Comparison of ENCODE assay signal across 11 cellular contexts in the genomic region with DNA sequence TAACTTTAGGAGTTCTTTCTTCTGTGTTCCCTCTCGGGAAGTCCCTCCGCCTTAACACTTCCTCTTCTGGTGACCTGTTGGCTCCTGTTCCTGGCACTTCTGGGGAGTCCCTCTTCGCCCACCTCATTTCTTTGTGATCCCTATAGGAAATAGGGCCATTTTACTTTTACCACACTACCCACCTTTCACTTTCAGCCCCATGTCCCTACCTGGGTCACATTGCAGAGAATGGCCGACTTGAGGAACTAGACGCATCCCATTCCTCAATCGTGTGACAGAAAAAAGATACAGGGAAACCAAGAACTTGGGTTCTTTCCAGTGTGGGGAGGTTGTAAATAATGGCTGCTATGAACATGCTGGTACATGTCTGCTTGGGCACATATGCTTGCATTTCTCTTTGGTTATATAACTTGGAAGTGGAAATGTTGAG. TPM values are rescaled to one million over a fixed set of nuclear protein-coding genes. Genes with fewer than 3 reads are reported as not detected.
DNase-seq lines count a peak whose midpoint lies in the region; ATAC-seq and TF ChIP-seq lines count a peak whose summit lies in the region.
"Had no signal": no experiment of that assay in that cellular context is flagged by ENCODE, and none has a peak within 500 bp of the region (broad histone marks: within the 10 kb centered on the region; RNA-seq: fewer than 3 reads in every experiment).

No MANE protein-coding gene starts in this region.

- TF ChIP-seq CTCF in Peyer's patch (IDR thresholded peaks at IDR 0.05), result no peak

- no peaks in the 10 kb centered on the region for H3K27me3 Mint-ChIP-seq in activated CD4-positive, alpha-beta T cell treated with anti-CD3 and anti-CD28 coated beads, Interleukin-2, amount 10 ng/mL, durations not matched to agents 7 days and 5 days
- H3K27me3 Mint-ChIP-seq in activated T-helper 17 cell treated with anti-CD3 and anti-CD28 coated beads, Interleukin-2, amount 50 U/mL, for 72 hours, result no peaks in the 10 kb centered on the region

- H3K27me3 ChIP-seq in Peyer's patch, result no peaks in the 10 kb centered on the region

- peak overlapping the region; percentile 71 for H3K27ac Mint-ChIP-seq in activated CD4-positive, alpha-beta T cell treated with anti-CD3 and anti-CD28 coated beads, Interleukin-2, amount 10 ng/mL, durations not matched to agents 7 days and 5 days
- H3K27ac Mint-ChIP-seq in activated T-helper 17 cell treated with anti-CD3 and anti-CD28 coated beads, Interleukin-2, amount 50 U/mL, for 72 hours, result peak overlapping the region; percentile 100
- peak overlapping the region; percentile 98 for H3K27ac Mint-ChIP-seq in stimulated activated effector memory CD8-positive, alpha-beta T cell treated with anti-CD3 and anti-CD28 coated beads, Interleukin-12 subunit alpha, Interleukin-12 subunit beta, amount 100 ng/mL, for 72 hours

- H3K4me1 ChIP-seq in Peyer's patch, result peaks cover 0 to 11% (median 2%) of the 10 kb centered on the region in 4 donors

- no peak for DNase-seq in activated CD4-positive, alpha-beta T cell treated with anti-CD3 and anti-CD28 coated beads, Interleukin-2, amount 10 ng/mL, durations not matched to agents 7 days and 5 days
- DNase-seq in activated CD4-positive, alpha-beta T cell treated with anti-CD3 and anti-CD28 coated beads, Interleukin-2, amount 50 U/mL, for 1 hour, result no peak
- no peak for DNase-seq in stimulated activated effector memory CD8-positive, alpha-beta T cell treated with anti-CD3 and anti-CD28 coated beads, Interleukin-12 subunit alpha, Interleukin-12 subunit beta, amount 100 ng/mL, for 72 hours (ENCODE audit: low spot score in 2 of 2)
- DNase-seq in Peyer's patch (no peak), dedifferentiated amniotic fluid mesenchymal stem cell (ENCODE audit: extremely low spot score) (no peak)
- DNase-seq in stimulated activated CD4-positive, alpha-beta T cell treated with anti-CD3 and anti-CD28 coated beads, Interleukin-4, amount 100 ng/mL, for 4 hours, result no peak
- DNase-seq: NCI-H1092, occipital lobe, PC-9 had no signal

- CTCF ChIA-PET in activated CD4-positive, alpha-beta T cell treated with anti-CD3 and anti-CD28 coated beads, Interleukin-2, amount 10 ng/mL, durations not matched to agents 7 days and 5 days (lab: Charles Lee), result interaction anchor here (1.7 to 4.2 kb wide), 2 partner anchors 10 to 174 kb away, joined by 7 to 14 read pairs; no protein-coding TSS in a partner anchor

- peaks cover 15% of the 10 kb centered on the region for H3K9me3 Mint-ChIP-seq in activated CD4-positive, alpha-beta T cell treated with anti-CD3 and anti-CD28 coated beads, Interleukin-2, amount 10 ng/mL, durations not matched to agents 7 days and 5 days
- H3K9me3 Mint-ChIP-seq in activated T-helper 17 cell treated with anti-CD3 and anti-CD28 coated beads, Interleukin-2, amount 50 U/mL, for 72 hours, result peaks cover 4% of the 10 kb centered on the region
- H3K9me3 Mint-ChIP-seq in stimulated activated effector memory CD8-positive, alpha-beta T cell treated with anti-CD3 and anti-CD28 coated beads, Interleukin-12 subunit alpha, Interleukin-12 subunit beta, amount 100 ng/mL, for 72 hours, result peaks cover 5% of the 10 kb centered on the region

- no peak overlapping the region for H3K4me3 ChIP-seq in Peyer's patch
- H3K4me3 ChIP-seq: PC-9 had no signal

- peak overlapping the region; percentile 98 for H3K4me3 Mint-ChIP-seq in activated CD4-positive, alpha-beta T cell treated with anti-CD3 and anti-CD28 coated beads, Interleukin-2, amount 10 ng/mL, durations not matched to agents 7 days and 5 days
- H3K4me3 Mint-ChIP-seq in activated T-helper 17 cell treated with anti-CD3 and anti-CD28 coated beads, Interleukin-2, amount 50 U/mL, for 72 hours, result peak overlapping the region; percentile 99
- peak overlapping the region; percentile 94 for H3K4me3 Mint-ChIP-seq in stimulated activated effector memory CD8-positive, alpha-beta T cell treated with anti-CD3 and anti-CD28 coated beads, Interleukin-12 subunit alpha, Interleukin-12 subunit beta, amount 100 ng/mL, for 72 hours

- peak overlapping the region in 1 of 4 donors; percentile 39 for H3K27ac ChIP-seq in Peyer's patch
- H3K27ac ChIP-seq: PC-9 had no signal

- peaks cover 77% of the 10 kb centered on the region for H3K4me1 Mint-ChIP-seq in activated CD4-positive, alpha-beta T cell treated with anti-CD3 and anti-CD28 coated beads, Interleukin-2, amount 10 ng/mL, durations not matched to agents 7 days and 5 days
- peaks cover 53% of the 10 kb centered on the region for H3K4me1 Mint-ChIP-seq in activated T-helper 17 cell treated with anti-CD3 and anti-CD28 coated beads, Interleukin-2, amount 50 U/mL, for 72 hours
- peaks cover 84% of the 10 kb centered on the region for H3K4me1 Mint-ChIP-seq in stimulated activated effector memory CD8-positive, alpha-beta T cell treated with anti-CD3 and anti-CD28 coated beads, Interleukin-12 subunit alpha, Interleukin-12 subunit beta, amount 100 ng/mL, for 72 hours

- POLR2A ChIA-PET in activated CD4-positive, alpha-beta T cell treated with anti-CD3 and anti-CD28 coated beads, Interleukin-2, amount 10 ng/mL, durations not matched to agents 7 days and 5 days (lab: Charles Lee), result no interaction called here

- TF ChIP-seq POLR2A in Peyer's patch (IDR thresholded peaks at IDR 0.05), result no peak

- peaks cover 85% of the 10 kb centered on the region for H3K36me3 Mint-ChIP-seq in activated CD4-positive, alpha-beta T cell treated with anti-CD3 and anti-CD28 coated beads, Interleukin-2, amount 10 ng/mL, durations not matched to agents 7 days and 5 days (ENCODE audit: low read depth)
- H3K36me3 Mint-ChIP-seq in activated T-helper 17 cell treated with anti-CD3 and anti-CD28 coated beads, Interleukin-2, amount 50 U/mL, for 72 hours (ENCODE audit: low read depth), result peaks cover 100% of the 10 kb centered on the region
- peaks cover 100% of the 10 kb centered on the region for H3K36me3 Mint-ChIP-seq in stimulated activated effector memory CD8-positive, alpha-beta T cell treated with anti-CD3 and anti-CD28 coated beads, Interleukin-12 subunit alpha, Interleukin-12 subunit beta, amount 100 ng/mL, for 72 hours

- H3K9me3 ChIP-seq in Peyer's patch, result no peaks in the 10 kb centered on the region

- ATAC-seq in HG02588 (IDR thresholded peaks at IDR 0.05; ENCODE audit: unreplicated experiment), result peak; percentile 22
- ATAC-seq in activated T-helper 17 cell treated with anti-CD3 and anti-CD28 coated beads, Interleukin-2, amount 50 U/mL, for 72 hours (replicated peaks), result peak; percentile 16
- ATAC-seq in stimulated activated effector memory CD8-positive, alpha-beta T cell treated with anti-CD3 and anti-CD28 coated beads, Interleukin-12 subunit alpha, Interleukin-12 subunit beta, amount 100 ng/mL, for 72 hours, result no peak

- no peaks in the 10 kb centered on the region for H3K36me3 ChIP-seq in Peyer's patch

RNA-seq across cellular contexts. Expression of gene IL21R, which starts 6.6 kb away (rescaled TPM):
- total RNA-seq in activated CD4-positive, alpha-beta T cell treated with anti-CD3 and anti-CD28 coated beads, Interleukin-2, amount 10 ng/mL, durations not matched to agents 7 days and 5 days, result 10 to 100 TPM; 44.4 to 45.6 TPM
- 10 to 100 TPM; 41.8 to 53.6 TPM for total RNA-seq in activated T-helper 17 cell treated with anti-CD3 and anti-CD28 coated beads, Interleukin-2, amount 50 U/mL, for 72 hours
- 1 to 10 TPM in 2 of 4 donors, under 1 TPM in 1, not detected in 1; 0.18 to 4.1 (median 1.3) TPM for total RNA-seq in Peyer's patch
- total RNA-seq: occipital lobe had no signal

Comparison
In these comparisons a context has a peak if more than half of its experiments do, and no peak if none do; other contexts are left out.
1. RNA of gene IL21R, which starts 6.6 kb away (total RNA-seq): 41.8 to 53.6 TPM in activated T-helper 17 cell treated with anti-CD3 and anti-CD28 coated beads, Interleukin-2, amount 50 U/mL, for 72 hours and 44.4 to 45.6 TPM in activated CD4-positive, alpha-beta T cell treated with anti-CD3 and anti-CD28 coated beads, Interleukin-2, amount 10 ng/mL, durations not matched to agents 7 days and 5 days; 0.18 to 4.1 TPM in Peyer's patch; every median in the first group is over 4 times any median in the second.
2. Peak in every context shown above with its lines, with median percentiles within 50 percentile points of each other: H3K27ac Mint-ChIP-seq and H3K4me3 Mint-ChIP-seq.